In the genomic region with DNA sequence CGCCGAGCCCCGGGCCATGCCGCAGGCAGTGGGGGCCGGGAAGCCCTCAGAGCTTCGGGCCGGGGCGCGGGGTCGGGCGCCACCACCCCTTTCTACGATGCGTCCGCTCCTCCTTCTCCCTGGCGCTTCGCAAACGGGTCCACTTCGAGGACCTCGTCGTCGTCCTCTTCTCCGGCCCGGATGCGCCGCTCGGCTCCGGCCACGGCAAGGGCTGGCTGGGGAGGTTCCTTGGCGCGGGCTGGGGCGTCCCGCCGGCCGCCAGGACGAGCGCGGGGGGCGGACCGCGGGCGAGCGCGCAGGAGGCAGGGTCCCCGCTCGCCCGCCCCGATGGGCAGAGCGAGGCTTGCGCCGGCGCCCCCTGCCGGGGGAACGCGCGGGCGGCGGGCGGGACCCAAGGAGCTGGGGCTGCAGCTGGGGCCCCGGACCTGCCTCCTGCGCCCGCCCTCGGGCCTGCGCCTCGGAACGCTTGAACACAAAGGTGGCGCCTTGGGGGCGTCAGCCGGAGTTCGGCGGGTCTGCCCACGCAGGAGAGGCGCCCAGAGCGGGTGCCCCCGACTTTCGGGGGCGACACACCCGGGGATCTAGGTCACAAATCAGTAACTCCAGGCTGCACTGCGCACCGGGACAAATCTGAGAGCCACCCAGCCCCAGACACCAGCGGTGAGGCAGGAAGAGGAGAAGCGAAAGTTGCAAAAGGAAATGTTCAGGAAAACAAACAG, we compare ENCODE assay signal across 1 cellular context.
TF ChIP-seq lines count a peak whose summit lies in the region.

A gene (minus strand): TSS at position 283 of the 719 bp plus-strand sequence.

TF ChIP-seq in WTC11, 78 proteins besides CTCF, POLR2A, EP300 and RAD21 (continued from another document and continues in another):
- TF ChIP-seq, protein P1, sequence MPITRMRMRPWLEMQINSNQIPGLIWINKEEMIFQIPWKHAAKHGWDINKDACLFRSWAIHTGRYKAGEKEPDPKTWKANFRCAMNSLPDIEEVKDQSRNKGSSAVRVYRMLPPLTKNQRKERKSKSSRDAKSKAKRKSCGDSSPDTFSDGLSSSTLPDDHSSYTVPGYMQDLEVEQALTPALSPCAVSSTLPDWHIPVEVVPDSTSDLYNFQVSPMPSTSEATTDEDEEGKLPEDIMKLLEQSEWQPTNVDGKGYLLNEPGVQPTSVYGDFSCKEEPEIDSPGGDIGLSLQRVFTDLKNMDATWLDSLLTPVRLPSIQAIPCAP (CRISPR knock-in tag; IDR thresholded peaks at IDR 0.05) = no peak
- no peak; the same call in 1 of the 2 replicates for TF ChIP-seq EMX1 (CRISPR knock-in tag; IDR thresholded peaks at IDR 0.05)
- TF ChIP-seq, protein P2, sequence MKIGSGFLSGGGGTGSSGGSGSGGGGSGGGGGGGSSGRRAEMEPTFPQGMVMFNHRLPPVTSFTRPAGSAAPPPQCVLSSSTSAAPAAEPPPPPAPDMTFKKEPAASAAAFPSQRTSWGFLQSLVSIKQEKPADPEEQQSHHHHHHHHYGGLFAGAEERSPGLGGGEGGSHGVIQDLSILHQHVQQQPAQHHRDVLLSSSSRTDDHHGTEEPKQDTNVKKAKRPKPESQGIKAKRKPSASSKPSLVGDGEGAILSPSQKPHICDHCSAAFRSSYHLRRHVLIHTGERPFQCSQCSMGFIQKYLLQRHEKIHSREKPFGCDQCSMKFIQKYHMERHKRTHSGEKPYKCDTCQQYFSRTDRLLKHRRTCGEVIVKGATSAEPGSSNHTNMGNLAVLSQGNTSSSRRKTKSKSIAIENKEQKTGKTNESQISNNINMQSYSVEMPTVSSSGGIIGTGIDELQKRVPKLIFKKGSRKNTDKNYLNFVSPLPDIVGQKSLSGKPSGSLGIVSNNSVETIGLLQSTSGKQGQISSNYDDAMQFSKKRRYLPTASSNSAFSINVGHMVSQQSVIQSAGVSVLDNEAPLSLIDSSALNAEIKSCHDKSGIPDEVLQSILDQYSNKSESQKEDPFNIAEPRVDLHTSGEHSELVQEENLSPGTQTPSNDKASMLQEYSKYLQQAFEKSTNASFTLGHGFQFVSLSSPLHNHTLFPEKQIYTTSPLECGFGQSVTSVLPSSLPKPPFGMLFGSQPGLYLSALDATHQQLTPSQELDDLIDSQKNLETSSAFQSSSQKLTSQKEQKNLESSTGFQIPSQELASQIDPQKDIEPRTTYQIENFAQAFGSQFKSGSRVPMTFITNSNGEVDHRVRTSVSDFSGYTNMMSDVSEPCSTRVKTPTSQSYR (CRISPR knock-in tag; IDR thresholded peaks at IDR 0.05) = no peak
- no peak for TF ChIP-seq JAZF1 (CRISPR knock-in tag; IDR thresholded peaks at IDR 0.05)
- peak; percentile 30 for TF ChIP-seq ZNF423 (CRISPR knock-in tag; IDR thresholded peaks at IDR 0.05)
- no peak for TF ChIP-seq RORB (CRISPR knock-in tag; IDR thresholded peaks at IDR 0.05)
- no peak for TF ChIP-seq ATF1 (CRISPR knock-in tag; IDR thresholded peaks at IDR 0.05)
- TF ChIP-seq, protein P3, sequence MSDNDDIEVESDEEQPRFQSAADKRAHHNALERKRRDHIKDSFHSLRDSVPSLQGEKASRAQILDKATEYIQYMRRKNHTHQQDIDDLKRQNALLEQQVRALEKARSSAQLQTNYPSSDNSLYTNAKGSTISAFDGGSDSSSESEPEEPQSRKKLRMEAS (CRISPR knock-in tag; IDR thresholded peaks at IDR 0.05) = peak; percentile 25; the same call in 1 of the 2 replicates
- peak; percentile 70 for TF ChIP-seq ETV6 (CRISPR knock-in tag; IDR thresholded peaks at IDR 0.05)
- TF ChIP-seq, protein P4, sequence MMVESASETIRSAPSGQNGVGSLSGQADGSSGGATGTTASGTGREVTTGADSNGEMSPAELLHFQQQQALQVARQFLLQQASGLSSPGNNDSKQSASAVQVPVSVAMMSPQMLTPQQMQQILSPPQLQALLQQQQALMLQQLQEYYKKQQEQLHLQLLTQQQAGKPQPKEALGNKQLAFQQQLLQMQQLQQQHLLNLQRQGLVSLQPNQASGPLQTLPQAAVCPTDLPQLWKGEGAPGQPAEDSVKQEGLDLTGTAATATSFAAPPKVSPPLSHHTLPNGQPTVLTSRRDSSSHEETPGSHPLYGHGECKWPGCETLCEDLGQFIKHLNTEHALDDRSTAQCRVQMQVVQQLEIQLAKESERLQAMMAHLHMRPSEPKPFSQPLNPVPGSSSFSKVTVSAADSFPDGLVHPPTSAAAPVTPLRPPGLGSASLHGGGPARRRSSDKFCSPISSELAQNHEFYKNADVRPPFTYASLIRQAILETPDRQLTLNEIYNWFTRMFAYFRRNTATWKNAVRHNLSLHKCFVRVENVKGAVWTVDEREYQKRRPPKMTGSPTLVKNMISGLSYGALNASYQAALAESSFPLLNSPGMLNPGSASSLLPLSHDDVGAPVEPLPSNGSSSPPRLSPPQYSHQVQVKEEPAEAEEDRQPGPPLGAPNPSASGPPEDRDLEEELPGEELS (CRISPR knock-in tag; IDR thresholded peaks at IDR 0.05) = no peak
- TF ChIP-seq HMGA2 (CRISPR knock-in tag; IDR thresholded peaks at IDR 0.05) = no peak
- TF ChIP-seq, protein P5, sequence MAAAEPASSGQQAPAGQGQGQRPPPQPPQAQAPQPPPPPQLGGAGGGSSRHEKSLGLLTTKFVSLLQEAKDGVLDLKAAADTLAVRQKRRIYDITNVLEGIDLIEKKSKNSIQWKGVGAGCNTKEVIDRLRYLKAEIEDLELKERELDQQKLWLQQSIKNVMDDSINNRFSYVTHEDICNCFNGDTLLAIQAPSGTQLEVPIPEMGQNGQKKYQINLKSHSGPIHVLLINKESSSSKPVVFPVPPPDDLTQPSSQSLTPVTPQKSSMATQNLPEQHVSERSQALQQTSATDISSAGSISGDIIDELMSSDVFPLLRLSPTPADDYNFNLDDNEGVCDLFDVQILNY (CRISPR knock-in tag; IDR thresholded peaks at IDR 0.05) = no peak
- TF ChIP-seq FOXK1 (CRISPR knock-in tag; IDR thresholded peaks at IDR 0.05) = no peak; the same call in 1 of the 2 replicates
- TF ChIP-seq TP53 (CRISPR knock-in tag; IDR thresholded peaks at IDR 0.05) = peak; percentile 86; the same call in 1 of the 2 replicates
- TF ChIP-seq, protein P6, sequence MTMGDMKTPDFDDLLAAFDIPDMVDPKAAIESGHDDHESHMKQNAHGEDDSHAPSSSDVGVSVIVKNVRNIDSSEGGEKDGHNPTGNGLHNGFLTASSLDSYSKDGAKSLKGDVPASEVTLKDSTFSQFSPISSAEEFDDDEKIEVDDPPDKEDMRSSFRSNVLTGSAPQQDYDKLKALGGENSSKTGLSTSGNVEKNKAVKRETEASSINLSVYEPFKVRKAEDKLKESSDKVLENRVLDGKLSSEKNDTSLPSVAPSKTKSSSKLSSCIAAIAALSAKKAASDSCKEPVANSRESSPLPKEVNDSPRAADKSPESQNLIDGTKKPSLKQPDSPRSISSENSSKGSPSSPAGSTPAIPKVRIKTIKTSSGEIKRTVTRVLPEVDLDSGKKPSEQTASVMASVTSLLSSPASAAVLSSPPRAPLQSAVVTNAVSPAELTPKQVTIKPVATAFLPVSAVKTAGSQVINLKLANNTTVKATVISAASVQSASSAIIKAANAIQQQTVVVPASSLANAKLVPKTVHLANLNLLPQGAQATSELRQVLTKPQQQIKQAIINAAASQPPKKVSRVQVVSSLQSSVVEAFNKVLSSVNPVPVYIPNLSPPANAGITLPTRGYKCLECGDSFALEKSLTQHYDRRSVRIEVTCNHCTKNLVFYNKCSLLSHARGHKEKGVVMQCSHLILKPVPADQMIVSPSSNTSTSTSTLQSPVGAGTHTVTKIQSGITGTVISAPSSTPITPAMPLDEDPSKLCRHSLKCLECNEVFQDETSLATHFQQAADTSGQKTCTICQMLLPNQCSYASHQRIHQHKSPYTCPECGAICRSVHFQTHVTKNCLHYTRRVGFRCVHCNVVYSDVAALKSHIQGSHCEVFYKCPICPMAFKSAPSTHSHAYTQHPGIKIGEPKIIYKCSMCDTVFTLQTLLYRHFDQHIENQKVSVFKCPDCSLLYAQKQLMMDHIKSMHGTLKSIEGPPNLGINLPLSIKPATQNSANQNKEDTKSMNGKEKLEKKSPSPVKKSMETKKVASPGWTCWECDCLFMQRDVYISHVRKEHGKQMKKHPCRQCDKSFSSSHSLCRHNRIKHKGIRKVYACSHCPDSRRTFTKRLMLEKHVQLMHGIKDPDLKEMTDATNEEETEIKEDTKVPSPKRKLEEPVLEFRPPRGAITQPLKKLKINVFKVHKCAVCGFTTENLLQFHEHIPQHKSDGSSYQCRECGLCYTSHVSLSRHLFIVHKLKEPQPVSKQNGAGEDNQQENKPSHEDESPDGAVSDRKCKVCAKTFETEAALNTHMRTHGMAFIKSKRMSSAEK (CRISPR knock-in tag; IDR thresholded peaks at IDR 0.05; ENCODE audit: borderline replicate concordance) = no peak
- 0 out of 2 replicates have a peak, but pooled peaks have one; percentile 51 for TF ChIP-seq KAT7 (CRISPR knock-in tag; IDR thresholded peaks at IDR 0.05; ENCODE audit: borderline replicate concordance)
- TF ChIP-seq, protein P7, sequence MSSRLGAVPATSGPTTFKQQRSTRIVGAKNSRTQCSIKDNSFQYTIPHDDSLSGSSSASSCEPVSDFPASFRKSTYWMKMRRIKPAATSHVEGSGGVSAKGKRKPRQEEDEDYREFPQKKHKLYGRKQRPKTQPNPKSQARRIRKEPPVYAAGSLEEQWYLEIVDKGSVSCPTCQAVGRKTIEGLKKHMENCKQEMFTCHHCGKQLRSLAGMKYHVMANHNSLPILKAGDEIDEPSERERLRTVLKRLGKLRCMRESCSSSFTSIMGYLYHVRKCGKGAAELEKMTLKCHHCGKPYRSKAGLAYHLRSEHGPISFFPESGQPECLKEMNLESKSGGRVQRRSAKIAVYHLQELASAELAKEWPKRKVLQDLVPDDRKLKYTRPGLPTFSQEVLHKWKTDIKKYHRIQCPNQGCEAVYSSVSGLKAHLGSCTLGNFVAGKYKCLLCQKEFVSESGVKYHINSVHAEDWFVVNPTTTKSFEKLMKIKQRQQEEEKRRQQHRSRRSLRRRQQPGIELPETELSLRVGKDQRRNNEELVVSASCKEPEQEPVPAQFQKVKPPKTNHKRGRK (CRISPR knock-in tag; IDR thresholded peaks at IDR 0.05; ENCODE audit: borderline replicate concordance) = no peak
- TF ChIP-seq ZNF317 (CRISPR knock-in tag; IDR thresholded peaks at IDR 0.05; ENCODE audit: borderline replicate concordance, low read depth) = no peak
- no peak for TF ChIP-seq ZNF138 (CRISPR knock-in tag; conservative IDR thresholded peaks at IDR 0.05)
- TF ChIP-seq, protein P8, sequence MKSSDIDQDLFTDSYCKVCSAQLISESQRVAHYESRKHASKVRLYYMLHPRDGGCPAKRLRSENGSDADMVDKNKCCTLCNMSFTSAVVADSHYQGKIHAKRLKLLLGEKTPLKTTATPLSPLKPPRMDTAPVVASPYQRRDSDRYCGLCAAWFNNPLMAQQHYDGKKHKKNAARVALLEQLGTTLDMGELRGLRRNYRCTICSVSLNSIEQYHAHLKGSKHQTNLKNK (CRISPR knock-in tag; IDR thresholded peaks at IDR 0.05) = no peak
- no peak for TF ChIP-seq MXD4 (CRISPR knock-in tag; IDR thresholded peaks at IDR 0.05; ENCODE audit: borderline replicate concordance)
- TF ChIP-seq, protein P9, sequence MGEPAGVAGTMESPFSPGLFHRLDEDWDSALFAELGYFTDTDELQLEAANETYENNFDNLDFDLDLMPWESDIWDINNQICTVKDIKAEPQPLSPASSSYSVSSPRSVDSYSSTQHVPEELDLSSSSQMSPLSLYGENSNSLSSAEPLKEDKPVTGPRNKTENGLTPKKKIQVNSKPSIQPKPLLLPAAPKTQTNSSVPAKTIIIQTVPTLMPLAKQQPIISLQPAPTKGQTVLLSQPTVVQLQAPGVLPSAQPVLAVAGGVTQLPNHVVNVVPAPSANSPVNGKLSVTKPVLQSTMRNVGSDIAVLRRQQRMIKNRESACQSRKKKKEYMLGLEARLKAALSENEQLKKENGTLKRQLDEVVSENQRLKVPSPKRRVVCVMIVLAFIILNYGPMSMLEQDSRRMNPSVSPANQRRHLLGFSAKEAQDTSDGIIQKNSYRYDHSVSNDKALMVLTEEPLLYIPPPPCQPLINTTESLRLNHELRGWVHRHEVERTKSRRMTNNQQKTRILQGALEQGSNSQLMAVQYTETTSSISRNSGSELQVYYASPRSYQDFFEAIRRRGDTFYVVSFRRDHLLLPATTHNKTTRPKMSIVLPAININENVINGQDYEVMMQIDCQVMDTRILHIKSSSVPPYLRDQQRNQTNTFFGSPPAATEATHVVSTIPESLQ (CRISPR knock-in tag; IDR thresholded peaks at IDR 0.05) = no peak
- no peak for TF ChIP-seq ZNF263 (CRISPR knock-in tag; IDR thresholded peaks at IDR 0.05; ENCODE audit: low read depth)
- no peak for TF ChIP-seq PRRX2 (CRISPR knock-in tag; IDR thresholded peaks at IDR 0.05)
- no peak for TF ChIP-seq TCF7 (CRISPR knock-in tag; IDR thresholded peaks at IDR 0.05; ENCODE audit: low read depth)
- TF ChIP-seq SMAD4 (CRISPR knock-in tag; IDR thresholded peaks at IDR 0.05) = no peak
- TF ChIP-seq ZNF219 (CRISPR knock-in tag; IDR thresholded peaks at IDR 0.05; ENCODE audit: borderline replicate concordance) = no peak
- TF ChIP-seq CREM (CRISPR knock-in tag; IDR thresholded peaks at IDR 0.05) = peak; percentile 73
- no peak for TF ChIP-seq NFYB (CRISPR knock-in tag; conservative IDR thresholded peaks at IDR 0.05; ENCODE audit: low read depth)
- TF ChIP-seq GRHL2 (CRISPR knock-in tag; IDR thresholded peaks at IDR 0.05; ENCODE audit: insufficient replicate concordance, severe bottlenecking) = no peak
- TF ChIP-seq SP1 (CRISPR knock-in tag; conservative IDR thresholded peaks at IDR 0.05) = peak; percentile 76
- TF ChIP-seq NR1H2 (CRISPR knock-in tag; IDR thresholded peaks at IDR 0.05) = no peak
- TF ChIP-seq, protein P10, sequence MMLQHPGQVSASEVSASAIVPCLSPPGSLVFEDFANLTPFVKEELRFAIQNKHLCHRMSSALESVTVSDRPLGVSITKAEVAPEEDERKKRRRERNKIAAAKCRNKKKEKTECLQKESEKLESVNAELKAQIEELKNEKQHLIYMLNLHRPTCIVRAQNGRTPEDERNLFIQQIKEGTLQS (CRISPR knock-in tag; conservative IDR thresholded peaks at IDR 0.05) = no peak
- TF ChIP-seq, protein P11, sequence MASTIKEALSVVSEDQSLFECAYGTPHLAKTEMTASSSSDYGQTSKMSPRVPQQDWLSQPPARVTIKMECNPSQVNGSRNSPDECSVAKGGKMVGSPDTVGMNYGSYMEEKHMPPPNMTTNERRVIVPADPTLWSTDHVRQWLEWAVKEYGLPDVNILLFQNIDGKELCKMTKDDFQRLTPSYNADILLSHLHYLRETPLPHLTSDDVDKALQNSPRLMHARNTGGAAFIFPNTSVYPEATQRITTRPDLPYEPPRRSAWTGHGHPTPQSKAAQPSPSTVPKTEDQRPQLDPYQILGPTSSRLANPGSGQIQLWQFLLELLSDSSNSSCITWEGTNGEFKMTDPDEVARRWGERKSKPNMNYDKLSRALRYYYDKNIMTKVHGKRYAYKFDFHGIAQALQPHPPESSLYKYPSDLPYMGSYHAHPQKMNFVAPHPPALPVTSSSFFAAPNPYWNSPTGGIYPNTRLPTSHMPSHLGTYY (CRISPR knock-in tag; IDR thresholded peaks at IDR 0.05) = no peak
- TF ChIP-seq GTF2I (CRISPR knock-in tag; conservative IDR thresholded peaks at IDR 0.05) = no peak
- TF ChIP-seq ESRRA (CRISPR knock-in tag; IDR thresholded peaks at IDR 0.05; ENCODE audit: borderline replicate concordance) = 0 out of 2 replicates have a peak, but pooled peaks have one; percentile 50
- TF ChIP-seq GABPB1 (CRISPR knock-in tag; IDR thresholded peaks at IDR 0.05) = no peak
- TF ChIP-seq, protein P12, sequence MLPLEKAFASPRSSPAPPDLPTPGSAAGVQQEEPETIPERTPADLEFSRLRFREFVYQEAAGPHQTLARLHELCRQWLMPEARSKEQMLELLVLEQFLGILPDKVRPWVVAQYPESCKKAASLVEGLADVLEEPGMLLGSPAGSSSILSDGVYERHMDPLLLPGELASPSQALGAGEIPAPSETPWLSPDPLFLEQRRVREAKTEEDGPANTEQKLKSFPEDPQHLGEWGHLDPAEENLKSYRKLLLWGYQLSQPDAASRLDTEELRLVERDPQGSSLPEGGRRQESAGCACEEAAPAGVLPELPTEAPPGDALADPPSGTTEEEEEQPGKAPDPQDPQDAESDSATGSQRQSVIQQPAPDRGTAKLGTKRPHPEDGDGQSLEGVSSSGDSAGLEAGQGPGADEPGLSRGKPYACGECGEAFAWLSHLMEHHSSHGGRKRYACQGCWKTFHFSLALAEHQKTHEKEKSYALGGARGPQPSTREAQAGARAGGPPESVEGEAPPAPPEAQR (CRISPR knock-in tag; IDR thresholded peaks at IDR 0.05) = no peak
- TF ChIP-seq ZNF671 (CRISPR knock-in tag; IDR thresholded peaks at IDR 0.05) = 0 out of 2 replicates have a peak, but pooled peaks have one; percentile 32
